In genomic region chr13:22877421-22877820, GRCh38 we compare ENCODE assay signal across 31 cellular contexts.
"Had no signal": no experiment of that assay in that cellular context is flagged by ENCODE, and none has a peak within 500 bp of the region (broad histone marks: within the 10 kb centered on the region; RNA-seq: fewer than 3 reads in every experiment).

No MANE protein-coding gene starts in this region.

- ATAC-seq: natural killer cell; psoas muscle; right cardiac atrium; right lobe of liver; stimulated activated memory B cell treated with anti-CD40 and anti-IgM and Interleukin-4, amounts not matched to agents 10 μg/mL and 1 μg/mL and 100 μg/mL, for 72 hours; stimulated activated naive CD8-positive, alpha-beta T cell treated with anti-CD3 and anti-CD28 coated beads, Interleukin-15, amount 100 ng/mL, for 72 hours; stimulated activated naive CD8-positive, alpha-beta T cell treated with anti-CD3 and anti-CD28 coated beads, Interleukin-15, Interleukin-2, amounts not matched to agents 100 U/mL and 50 U/mL, for 24 hours; upper lobe of right lung had no signal

- FAIRE-seq: small intestine had no signal

- H3K27me3 ChIP-seq: neural progenitor cell, ovary, right lobe of liver, sigmoid colon, spleen, suprapubic skin, testis, tibial artery, transverse colon, upper lobe of right lung, uterus had no signal

- H3K79me2 ChIP-seq: parathyroid adenoma had no signal

- H3K4me1 Mint-ChIP-seq: natural killer cell; nephron; stimulated activated memory B cell treated with anti-CD40 and anti-IgM and Interleukin-4, amounts not matched to agents 10 μg/mL and 1 μg/mL and 100 μg/mL, for 72 hours; stimulated activated naive CD8-positive, alpha-beta T cell treated with anti-CD3 and anti-CD28 coated beads, Interleukin-15, amount 100 ng/mL, for 72 hours had no signal

- H3K27ac Mint-ChIP-seq: natural killer cell; nephron; neural progenitor cell; progenitor cell of endocrine pancreas; stimulated activated memory B cell treated with anti-CD40 and anti-IgM and Interleukin-4, amounts not matched to agents 10 μg/mL and 1 μg/mL and 100 μg/mL, for 72 hours; stimulated activated naive CD8-positive, alpha-beta T cell treated with anti-CD3 and anti-CD28 coated beads, Interleukin-15, amount 100 ng/mL, for 72 hours; type B pancreatic cell had no signal

- H3K36me3 Mint-ChIP-seq: natural killer cell; stimulated activated memory B cell treated with anti-CD40 and anti-IgM and Interleukin-4, amounts not matched to agents 10 μg/mL and 1 μg/mL and 100 μg/mL, for 72 hours had no signal

- H3K4me1 ChIP-seq: parathyroid adenoma, psoas muscle, right lobe of liver, sigmoid colon, spleen, suprapubic skin, testis, tibial artery, transverse colon, upper lobe of right lung, uterus had no signal

- H2AFZ ChIP-seq: neural progenitor cell, parathyroid adenoma had no signal

- H3K27ac ChIP-seq: neural progenitor cell, ovary, parathyroid adenoma, psoas muscle, right lobe of liver, sigmoid colon, spleen, suprapubic skin, testis, tibial artery, transverse colon, upper lobe of right lung, uterus had no signal

- H3K4me3 Mint-ChIP-seq: natural killer cell; nephron; neural progenitor cell; stimulated activated memory B cell treated with anti-CD40 and anti-IgM and Interleukin-4, amounts not matched to agents 10 μg/mL and 1 μg/mL and 100 μg/mL, for 72 hours; stimulated activated naive CD8-positive, alpha-beta T cell treated with anti-CD3 and anti-CD28 coated beads, Interleukin-15, amount 100 ng/mL, for 72 hours; type B pancreatic cell had no signal

- H3K27me3 Mint-ChIP-seq: progenitor cell of endocrine pancreas; stimulated activated memory B cell treated with anti-CD40 and anti-IgM and Interleukin-4, amounts not matched to agents 10 μg/mL and 1 μg/mL and 100 μg/mL, for 72 hours; stimulated activated naive CD8-positive, alpha-beta T cell treated with anti-CD3 and anti-CD28 coated beads, Interleukin-15, amount 100 ng/mL, for 72 hours; type B pancreatic cell had no signal

- H3K9ac ChIP-seq: neural progenitor cell, parathyroid adenoma had no signal

- H3K4me3 ChIP-seq: neural progenitor cell, ovary, psoas muscle, right lobe of liver, sigmoid colon, spleen, suprapubic skin, testis, tibial artery, transverse colon, upper lobe of right lung, uterus had no signal

- H3K9me3 ChIP-seq: ovary, psoas muscle, right lobe of liver, sigmoid colon, suprapubic skin, testis, transverse colon, upper lobe of right lung, uterus had no signal

- DNase-seq: natural killer cell; occipital lobe; ovary; posterior cingulate gyrus; psoas muscle; right cardiac atrium; right lobe of liver; sigmoid colon; small intestine; spleen; stimulated activated CD4-positive, alpha-beta T cell treated with anti-CD3 and anti-CD28 coated beads, Interleukin-12 subunit alpha, Interleukin-12 subunit beta, amount 100 ng/mL, for 4 hours; stimulated activated CD4-positive, alpha-beta T cell treated with anti-CD3 and anti-CD28 coated beads, Interleukin-1b, Interleukin-23, amount 100 ng/mL, for 48 hours; stimulated activated CD4-positive, alpha-beta T cell treated with anti-CD3 and anti-CD28 coated beads, Interleukin-4, amount 100 ng/mL, for 1 hour; stimulated activated CD4-positive, alpha-beta T cell treated with anti-CD3 and anti-CD28 coated beads, Interleukin-4, amount 100 ng/mL, for 4 hours; stimulated activated CD8-positive, alpha-beta memory T cell treated with anti-CD3 and anti-CD28 coated beads, Interleukin-4, amount 100 ng/mL, for 48 hours; stimulated activated naive CD4-positive, alpha-beta T cell; stimulated activated naive CD8-positive, alpha-beta T cell treated with anti-CD3 and anti-CD28 coated beads, Interleukin-15, amount 100 ng/mL, for 72 hours; stimulated activated naive CD8-positive, alpha-beta T cell treated with anti-CD3 and anti-CD28 coated beads, Interleukin-15, Interleukin-2, amounts not matched to agents 100 U/mL and 50 U/mL, for 24 hours; substantia nigra; testis; tibial artery; transverse colon; upper lobe of right lung; uterus had no signal

- H3K36me3 ChIP-seq: neural progenitor cell, ovary, right lobe of liver, sigmoid colon, spleen, suprapubic skin, tibial artery, transverse colon, upper lobe of right lung, uterus had no signal

- H3K4me2 ChIP-seq: neural progenitor cell had no signal
